In the genomic region with DNA sequence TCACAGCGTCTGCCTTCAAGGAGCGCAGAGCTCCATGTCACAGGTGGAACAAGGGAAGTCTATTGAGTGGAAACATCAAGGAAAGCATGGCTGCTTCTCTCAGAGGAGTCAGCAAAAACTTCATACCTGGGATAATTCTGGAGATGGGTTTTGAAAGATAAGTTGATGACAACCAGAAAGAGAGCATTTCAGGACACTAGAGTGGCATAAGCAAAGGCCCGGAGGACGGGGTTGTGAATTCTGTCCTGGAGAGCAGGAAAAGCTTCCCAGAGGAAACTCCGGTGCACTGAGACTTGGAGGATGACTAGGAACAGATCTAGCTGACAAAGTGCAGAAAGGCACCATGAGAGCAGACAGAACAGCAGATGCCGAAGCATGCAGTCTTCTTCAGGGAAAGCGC, we compare ENCODE assay signal across 1 cellular context.
TF ChIP-seq lines count a peak whose summit lies in the region.

No MANE protein-coding gene starts in this region.

TF ChIP-seq in H1, 55 proteins besides CTCF, POLR2A, EP300 and RAD21 (continued from another document):
- TF ChIP-seq, protein P1, sequence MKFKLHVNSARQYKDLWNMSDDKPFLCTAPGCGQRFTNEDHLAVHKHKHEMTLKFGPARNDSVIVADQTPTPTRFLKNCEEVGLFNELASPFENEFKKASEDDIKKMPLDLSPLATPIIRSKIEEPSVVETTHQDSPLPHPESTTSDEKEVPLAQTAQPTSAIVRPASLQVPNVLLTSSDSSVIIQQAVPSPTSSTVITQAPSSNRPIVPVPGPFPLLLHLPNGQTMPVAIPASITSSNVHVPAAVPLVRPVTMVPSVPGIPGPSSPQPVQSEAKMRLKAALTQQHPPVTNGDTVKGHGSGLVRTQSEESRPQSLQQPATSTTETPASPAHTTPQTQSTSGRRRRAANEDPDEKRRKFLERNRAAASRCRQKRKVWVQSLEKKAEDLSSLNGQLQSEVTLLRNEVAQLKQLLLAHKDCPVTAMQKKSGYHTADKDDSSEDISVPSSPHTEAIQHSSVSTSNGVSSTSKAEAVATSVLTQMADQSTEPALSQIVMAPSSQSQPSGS (IDR thresholded peaks at IDR 0.05; ENCODE audit: low read length), result no peak
